In genomic region chr3:69806735-69807438, GRCh38 we compare ENCODE assay signal across 19 cellular contexts.
DNase-seq lines count a peak whose midpoint lies in the region; ATAC-seq and TF ChIP-seq lines count a peak whose summit lies in the region.
"Had no signal": no experiment of that assay in that cellular context is flagged by ENCODE, and none has a peak within 500 bp of the region (broad histone marks: within the 10 kb centered on the region; RNA-seq: fewer than 3 reads in every experiment).

No MANE protein-coding gene starts in this region.

- TF ChIP-seq CTCF in fibroblast of mammary gland (conservative IDR thresholded peaks at IDR 0.05; ENCODE audit: control insufficient read depth, insufficient read depth, low read depth, low read length), result no peak
- TF ChIP-seq CTCF in retinal pigment epithelial cell (conservative IDR thresholded peaks at IDR 0.05; ENCODE audit: low read depth, low read length), result no peak

- DNase-seq in EL (peak; percentile 83), fibroblast of mammary gland (ENCODE audit: low read depth) (peak; percentile 69), retinal pigment epithelial cell (ENCODE audit: low read depth) (peak; percentile 66), mucosa of gallbladder (ENCODE audit: low spot score) (no peak), NCI-H1092 (lab: John Stamatoyannopoulos, UW) (no peak)
- DNase-seq: activated CD4-positive, alpha-beta memory T cell treated with anti-CD3 and anti-CD28 coated beads, Interleukin-2, amount 10 ng/mL, durations not matched to agents 7 days and 5 days; activated naive CD8-positive, alpha-beta T cell treated with anti-CD3 and anti-CD28 coated beads, Interleukin-2, amount 50 U/mL, for 24 hours; colonic mucosa; Kasumi-1; left ventricle myocardium superior; NCI-H1694; nephron progenitor cell; sigmoid colon; upper lobe of right lung had no signal

- H3K4me3 ChIP-seq in fibroblast of mammary gland (ENCODE audit: control insufficient read depth, low read depth, low read length) (no peak overlapping the region), retinal pigment epithelial cell (ENCODE audit: low read length) (no peak overlapping the region)
- H3K4me3 ChIP-seq: colonic mucosa, esophagus muscularis mucosa, sigmoid colon, upper lobe of right lung had no signal

- peak; percentile 78 for ATAC-seq in SK-N-SH treated with all-trans-retinoic acid at 6 μM for 48 hours
- ATAC-seq in GM18511 (IDR thresholded peaks at IDR 0.05; ENCODE audit: unreplicated experiment), result no peak
- ATAC-seq: activated naive CD8-positive, alpha-beta T cell treated with anti-CD3 and anti-CD28 coated beads, Interleukin-2, amount 50 U/mL, for 24 hours; HCT116; left ventricle myocardium superior; stimulated activated effector memory CD8-positive, alpha-beta T cell treated with anti-CD3 and anti-CD28 coated beads, Interleukin-12 subunit alpha, Interleukin-12 subunit beta, amount 100 ng/mL, for 72 hours; upper lobe of right lung had no signal

TF ChIP-seq in SK-N-SH treated with all-trans-retinoic acid at 6 μM for 48 hours, 23 proteins besides CTCF, POLR2A, EP300 and RAD21:
- TF ChIP-seq CSDC2 (CRISPR knock-in tag; IDR thresholded peaks at IDR 0.05) (no peak), ZFP30 (CRISPR knock-in tag; IDR thresholded peaks at IDR 0.05) (no peak), RARB (CRISPR knock-in tag; IDR thresholded peaks at IDR 0.05) (no peak), ISL1 (CRISPR knock-in tag; IDR thresholded peaks at IDR 0.05) (peak; percentile 70), PPARA (CRISPR knock-in tag; IDR thresholded peaks at IDR 0.05; ENCODE audit: borderline replicate concordance) (no peak), CSRNP3 (CRISPR knock-in tag; IDR thresholded peaks at IDR 0.05) (no peak), ZNF70 (CRISPR knock-in tag; IDR thresholded peaks at IDR 0.05) (no peak), CREB5 (CRISPR knock-in tag; IDR thresholded peaks at IDR 0.05; ENCODE audit: low read depth) (no peak), ZNF565 (CRISPR knock-in tag; conservative IDR thresholded peaks at IDR 0.05; ENCODE audit: low read depth) (no peak), ZNF8 (CRISPR knock-in tag; IDR thresholded peaks at IDR 0.05) (no peak), BACH2 (CRISPR knock-in tag; IDR thresholded peaks at IDR 0.05; ENCODE audit: borderline replicate concordance) (no peak), SNAI2 (CRISPR knock-in tag; IDR thresholded peaks at IDR 0.05) (no peak), ZC3H10 (CRISPR knock-in tag; IDR thresholded peaks at IDR 0.05) (no peak), ESRRG (CRISPR knock-in tag; IDR thresholded peaks at IDR 0.05) (no peak)
- TF ChIP-seq, protein P1, sequence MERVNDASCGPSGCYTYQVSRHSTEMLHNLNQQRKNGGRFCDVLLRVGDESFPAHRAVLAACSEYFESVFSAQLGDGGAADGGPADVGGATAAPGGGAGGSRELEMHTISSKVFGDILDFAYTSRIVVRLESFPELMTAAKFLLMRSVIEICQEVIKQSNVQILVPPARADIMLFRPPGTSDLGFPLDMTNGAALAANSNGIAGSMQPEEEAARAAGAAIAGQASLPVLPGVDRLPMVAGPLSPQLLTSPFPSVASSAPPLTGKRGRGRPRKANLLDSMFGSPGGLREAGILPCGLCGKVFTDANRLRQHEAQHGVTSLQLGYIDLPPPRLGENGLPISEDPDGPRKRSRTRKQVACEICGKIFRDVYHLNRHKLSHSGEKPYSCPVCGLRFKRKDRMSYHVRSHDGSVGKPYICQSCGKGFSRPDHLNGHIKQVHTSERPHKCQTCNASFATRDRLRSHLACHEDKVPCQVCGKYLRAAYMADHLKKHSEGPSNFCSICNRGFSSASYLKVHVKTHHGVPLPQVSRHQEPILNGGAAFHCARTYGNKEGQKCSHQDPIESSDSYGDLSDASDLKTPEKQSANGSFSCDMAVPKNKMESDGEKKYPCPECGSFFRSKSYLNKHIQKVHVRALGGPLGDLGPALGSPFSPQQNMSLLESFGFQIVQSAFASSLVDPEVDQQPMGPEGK (CRISPR knock-in tag; IDR thresholded peaks at IDR 0.05; ENCODE audit: borderline replicate concordance), result peak; percentile 19; the same call in 1 of the 2 replicates
- TF ChIP-seq, protein P2, sequence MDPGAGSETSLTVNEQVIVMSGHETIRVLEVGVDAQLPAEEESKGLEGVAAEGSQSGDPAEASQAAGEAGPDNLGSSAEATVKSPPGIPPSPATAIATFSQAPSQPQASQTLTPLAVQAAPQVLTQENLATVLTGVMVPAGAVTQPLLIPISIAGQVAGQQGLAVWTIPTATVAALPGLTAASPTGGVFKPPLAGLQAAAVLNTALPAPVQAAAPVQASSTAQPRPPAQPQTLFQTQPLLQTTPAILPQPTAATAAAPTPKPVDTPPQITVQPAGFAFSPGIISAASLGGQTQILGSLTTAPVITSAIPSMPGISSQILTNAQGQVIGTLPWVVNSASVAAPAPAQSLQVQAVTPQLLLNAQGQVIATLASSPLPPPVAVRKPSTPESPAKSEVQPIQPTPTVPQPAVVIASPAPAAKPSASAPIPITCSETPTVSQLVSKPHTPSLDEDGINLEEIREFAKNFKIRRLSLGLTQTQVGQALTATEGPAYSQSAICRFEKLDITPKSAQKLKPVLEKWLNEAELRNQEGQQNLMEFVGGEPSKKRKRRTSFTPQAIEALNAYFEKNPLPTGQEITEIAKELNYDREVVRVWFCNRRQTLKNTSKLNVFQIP (CRISPR knock-in tag; IDR thresholded peaks at IDR 0.05; ENCODE audit: borderline replicate concordance, low read depth), result no peak
TF ChIP-seq in SK-N-SH treated with all-trans-retinoic acid at 6 μM for 48 hours: peak in this region for 2.

Comparison
In these comparisons a context has a peak if more than half of its experiments do, and no peak if none do; other contexts are left out.
1. DNase-seq: peak in EL (single experiment), fibroblast of mammary gland (single experiment) and retinal pigment epithelial cell (single experiment); none in mucosa of gallbladder (single experiment) and NCI-H1092 (single experiment).